Comparison of ENCODE assay signal across 2 cellular contexts in the genomic region with DNA sequence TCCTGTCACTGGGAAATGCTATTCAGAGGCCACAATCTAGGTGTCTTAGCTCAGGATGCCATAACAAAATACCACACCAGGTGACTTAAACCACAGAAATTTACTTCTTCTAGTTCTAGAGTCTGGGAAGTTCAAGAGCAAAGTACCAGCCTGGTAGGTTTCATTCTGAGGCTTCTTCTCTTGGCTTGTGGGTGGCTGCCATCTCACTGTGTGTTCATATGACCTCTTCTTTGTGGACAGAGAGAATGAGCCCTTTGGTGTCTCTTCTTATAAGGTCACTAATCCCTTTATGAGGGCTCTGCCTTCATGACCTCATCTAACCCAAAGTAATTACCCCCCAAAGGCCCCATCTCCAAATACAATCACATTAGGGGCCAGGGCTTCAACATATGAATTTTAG.
TF ChIP-seq lines count a peak whose summit lies in the region.

No MANE protein-coding gene starts in this region.

TF ChIP-seq in HepG2, 621 proteins besides CTCF, POLR2A, EP300 and RAD21:
- 0 out of 2 replicates have a peak, but pooled peaks have one; percentile 11 for TF ChIP-seq NR2F6 (IDR thresholded peaks at IDR 0.05)
- TF ChIP-seq NR2F6 (CRISPR knock-in tag; IDR thresholded peaks at IDR 0.05): no peak
- no peak for TF ChIP-seq ZNF484 (CRISPR knock-in tag; IDR thresholded peaks at IDR 0.05; ENCODE audit: borderline replicate concordance, low read depth)
- no peak for TF ChIP-seq ZNF879 (CRISPR knock-in tag; IDR thresholded peaks at IDR 0.05)
- TF ChIP-seq FOXK1 (CRISPR knock-in tag; IDR thresholded peaks at IDR 0.05; ENCODE audit: borderline replicate concordance, low read depth): no peak
- TF ChIP-seq CBX5 (CRISPR knock-in tag; IDR thresholded peaks at IDR 0.05; ENCODE audit: borderline replicate concordance): no peak

TF ChIP-seq in IMR-90, 13 proteins besides CTCF, POLR2A, EP300 and RAD21:
- TF ChIP-seq RFX5 (IDR thresholded peaks at IDR 0.05; ENCODE audit: low read depth, low read length): no peak
- TF ChIP-seq, protein P1, sequence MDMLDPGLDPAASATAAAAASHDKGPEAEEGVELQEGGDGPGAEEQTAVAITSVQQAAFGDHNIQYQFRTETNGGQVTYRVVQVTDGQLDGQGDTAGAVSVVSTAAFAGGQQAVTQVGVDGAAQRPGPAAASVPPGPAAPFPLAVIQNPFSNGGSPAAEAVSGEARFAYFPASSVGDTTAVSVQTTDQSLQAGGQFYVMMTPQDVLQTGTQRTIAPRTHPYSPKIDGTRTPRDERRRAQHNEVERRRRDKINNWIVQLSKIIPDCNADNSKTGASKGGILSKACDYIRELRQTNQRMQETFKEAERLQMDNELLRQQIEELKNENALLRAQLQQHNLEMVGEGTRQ (IDR thresholded peaks at IDR 0.05; ENCODE audit: low read depth, low read length): no peak
- TF ChIP-seq CEBPB (IDR thresholded peaks at IDR 0.05; ENCODE audit: low read depth, low read length): no peak
- no peak for TF ChIP-seq SMC3 (IDR thresholded peaks at IDR 0.05; ENCODE audit: low read depth, low read length)
- TF ChIP-seq, protein P2, sequence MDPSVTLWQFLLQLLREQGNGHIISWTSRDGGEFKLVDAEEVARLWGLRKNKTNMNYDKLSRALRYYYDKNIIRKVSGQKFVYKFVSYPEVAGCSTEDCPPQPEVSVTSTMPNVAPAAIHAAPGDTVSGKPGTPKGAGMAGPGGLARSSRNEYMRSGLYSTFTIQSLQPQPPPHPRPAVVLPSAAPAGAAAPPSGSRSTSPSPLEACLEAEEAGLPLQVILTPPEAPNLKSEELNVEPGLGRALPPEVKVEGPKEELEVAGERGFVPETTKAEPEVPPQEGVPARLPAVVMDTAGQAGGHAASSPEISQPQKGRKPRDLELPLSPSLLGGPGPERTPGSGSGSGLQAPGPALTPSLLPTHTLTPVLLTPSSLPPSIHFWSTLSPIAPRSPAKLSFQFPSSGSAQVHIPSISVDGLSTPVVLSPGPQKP (IDR thresholded peaks at IDR 0.05; ENCODE audit: borderline replicate concordance, low read depth, low read length): no peak
- TF ChIP-seq RCOR1 (IDR thresholded peaks at IDR 0.05; ENCODE audit: insufficient replicate concordance, low read length): no peak
